ENCODE assay signal across 8 cellular contexts in genomic region chr9:72365525-72366256, GRCh38.
DNase-seq lines count a peak whose midpoint lies in the region; ATAC-seq and TF ChIP-seq lines count a peak whose summit lies in the region.

No MANE protein-coding gene starts in this region.

- peak overlapping the region; percentile 82 for H3K4me3 ChIP-seq in RWPE2 (ENCODE audit: severe bottlenecking)

- peak overlapping the region; percentile 86 for H3K4me3 Mint-ChIP-seq in nephron progenitor cell
- H3K4me3 Mint-ChIP-seq in stimulated activated naive CD8-positive, alpha-beta T cell treated with anti-CD3 and anti-CD28 coated beads, Interleukin-15, Interleukin-2, amounts not matched to agents 100 ng/mL and 50 ng/mL, for 24 hours, result peak overlapping the region; percentile 93

- TF ChIP-seq RAD21 in Ishikawa (IDR thresholded peaks at IDR 0.05; ENCODE audit: low read depth), result no peak

- H3K27ac ChIP-seq in RWPE2 (ENCODE audit: poor library complexity, severe bottlenecking), result peak overlapping the region; percentile 84

- H3K4me1 Mint-ChIP-seq in nephron progenitor cell, result peaks cover 37% of the 10 kb centered on the region
- peaks cover 36% of the 10 kb centered on the region for H3K4me1 Mint-ChIP-seq in stimulated activated naive CD8-positive, alpha-beta T cell treated with anti-CD3 and anti-CD28 coated beads, Interleukin-15, Interleukin-2, amounts not matched to agents 100 ng/mL and 50 ng/mL, for 24 hours (ENCODE audit: low read depth)

- peaks cover 29% of the 10 kb centered on the region for H3K36me3 ChIP-seq in RWPE2 (ENCODE audit: low read depth)

- peak overlapping the region; percentile 99 for H3K27ac Mint-ChIP-seq in nephron progenitor cell
- peak overlapping the region; percentile 98 for H3K27ac Mint-ChIP-seq in stimulated activated naive CD8-positive, alpha-beta T cell treated with anti-CD3 and anti-CD28 coated beads, Interleukin-15, Interleukin-2, amounts not matched to agents 100 ng/mL and 50 ng/mL, for 24 hours

- ATAC-seq in GM21528 (IDR thresholded peaks at IDR 0.05; ENCODE audit: low FRiP score, unreplicated experiment) (peak; percentile 46), RWPE2 (ENCODE audit: low read depth) (peak; percentile 50)

- no peaks in the 10 kb centered on the region for H3K9me3 Mint-ChIP-seq in nephron progenitor cell
- no peaks in the 10 kb centered on the region for H3K9me3 Mint-ChIP-seq in stimulated activated naive CD8-positive, alpha-beta T cell treated with anti-CD3 and anti-CD28 coated beads, Interleukin-15, Interleukin-2, amounts not matched to agents 100 ng/mL and 50 ng/mL, for 24 hours

- peaks cover 13% of the 10 kb centered on the region for H3K36me3 Mint-ChIP-seq in nephron progenitor cell (ENCODE audit: low read depth)
- peaks cover 31% of the 10 kb centered on the region for H3K36me3 Mint-ChIP-seq in stimulated activated naive CD8-positive, alpha-beta T cell treated with anti-CD3 and anti-CD28 coated beads, Interleukin-15, Interleukin-2, amounts not matched to agents 100 ng/mL and 50 ng/mL, for 24 hours (ENCODE audit: low read depth)

- H3K9me3 ChIP-seq in RWPE2 (ENCODE audit: severe bottlenecking), result no peaks in the 10 kb centered on the region

- TF ChIP-seq CTCF in RWPE2 (IDR thresholded peaks at IDR 0.05; ENCODE audit: poor library complexity, severe bottlenecking) (peak; percentile 18), nephron progenitor cell (IDR thresholded peaks at IDR 0.05) (no peak)

- no peaks in the 10 kb centered on the region for H3K27me3 ChIP-seq in RWPE2 (ENCODE audit: insufficient read depth, poor library complexity, severe bottlenecking)

- DNase-seq in DMS 273 (lab: John Stamatoyannopoulos, UW; ENCODE audit: unreplicated experiment) (peak; percentile 86), RWPE2 (ENCODE audit: low spot score) (peak; percentile 73), foreskin melanocyte (peak; percentile 86), nephron progenitor cell (peak; percentile 64)
- DNase-seq in activated naive CD4-positive, alpha-beta T cell treated with Interleukin-2 at 50 U/mL for 16 hours, result peak; percentile 60

- H3K4me1 ChIP-seq in RWPE2 (ENCODE audit: insufficient read depth, poor library complexity, severe bottlenecking), result peaks cover 16% of the 10 kb centered on the region

- H3K27me3 Mint-ChIP-seq in nephron progenitor cell (ENCODE audit: low read depth, poor library complexity), result peaks cover 8% of the 10 kb centered on the region
- no peaks in the 10 kb centered on the region for H3K27me3 Mint-ChIP-seq in stimulated activated naive CD8-positive, alpha-beta T cell treated with anti-CD3 and anti-CD28 coated beads, Interleukin-15, Interleukin-2, amounts not matched to agents 100 ng/mL and 50 ng/mL, for 24 hours

- no peak for TF ChIP-seq EP300 in Ishikawa (IDR thresholded peaks at IDR 0.05; ENCODE audit: borderline replicate concordance)

TF ChIP-seq in Ishikawa, 13 proteins besides CTCF, POLR2A, EP300 and RAD21:
- no peak for TF ChIP-seq FOXM1 (IDR thresholded peaks at IDR 0.05; ENCODE audit: borderline replicate concordance, low read depth)
- 0 out of 2 replicates have a peak, but pooled peaks have one; percentile 27 for TF ChIP-seq TCF12 (IDR thresholded peaks at IDR 0.05; ENCODE audit: low read depth)
- TF ChIP-seq CREB1 (IDR thresholded peaks at IDR 0.05; ENCODE audit: low read depth), result no peak
- TF ChIP-seq CEBPB (IDR thresholded peaks at IDR 0.05), result no peak
- TF ChIP-seq TEAD4 (IDR thresholded peaks at IDR 0.05), result 0 out of 2 replicates have a peak, but pooled peaks have one; percentile 5
- no peak for TF ChIP-seq REST (IDR thresholded peaks at IDR 0.05; ENCODE audit: low read depth)
- no peak for TF ChIP-seq TAF1 (IDR thresholded peaks at IDR 0.05; ENCODE audit: low read depth)
- no peak for TF ChIP-seq NFIC (IDR thresholded peaks at IDR 0.05)
- TF ChIP-seq ZBTB7A (IDR thresholded peaks at IDR 0.05; ENCODE audit: low read depth), result no peak; the same call in 1 of the 2 replicates
- no peak for TF ChIP-seq USF1 (IDR thresholded peaks at IDR 0.05)
- TF ChIP-seq EGR1 (IDR thresholded peaks at IDR 0.05), result no peak
- TF ChIP-seq MAX (IDR thresholded peaks at IDR 0.05), result peak; percentile 88

Comparison
In these comparisons a context has a peak if more than half of its experiments do, and no peak if none do; other contexts are left out.
1. Peak in every context shown above with its lines: DNase-seq, ATAC-seq, H3K4me3 ChIP-seq and H3K27ac ChIP-seq.